Comparison of ENCODE assay signal across 20 cellular contexts in genomic region chr5:171541380-171541779, GRCh38.
"Had no signal": no experiment of that assay in that cellular context is flagged by ENCODE, and none has a peak within 500 bp of the region (broad histone marks: within the 10 kb centered on the region; RNA-seq: fewer than 3 reads in every experiment).

No MANE protein-coding gene starts in this region.

- H3K9me3 Mint-ChIP-seq: activated naive CD8-positive, alpha-beta T cell treated with anti-CD3 and anti-CD28 coated beads for 36 hours; endodermal cell; natural killer cell; stimulated activated naive B cell treated with anti-CD40 and anti-IgM and Interleukin-4, amounts not matched to agents 10 μg/mL and 1 μg/mL and 100 μg/mL, for 72 hours had no signal

- H3K4me1 Mint-ChIP-seq: activated naive CD8-positive, alpha-beta T cell treated with anti-CD3 and anti-CD28 coated beads for 36 hours; endodermal cell; natural killer cell; stimulated activated naive B cell treated with anti-CD40 and anti-IgM and Interleukin-4, amounts not matched to agents 10 μg/mL and 1 μg/mL and 100 μg/mL, for 72 hours had no signal

- ATAC-seq: natural killer cell; pancreas; stimulated activated naive B cell treated with anti-CD40 and anti-IgM and Interleukin-4, amounts not matched to agents 10 μg/mL and 1 μg/mL and 100 μg/mL, for 72 hours had no signal

- H3K9me3 ChIP-seq: neutrophil, pancreas, sigmoid colon, thoracic aorta, upper lobe of left lung had no signal

- FAIRE-seq: bronchial epithelial cell, keratinocyte, pancreas had no signal

- H3K36me3 ChIP-seq: neutrophil, pancreas, sigmoid colon, thoracic aorta, upper lobe of left lung had no signal

- H3K27ac Mint-ChIP-seq: activated naive CD8-positive, alpha-beta T cell treated with anti-CD3 and anti-CD28 coated beads for 36 hours; endodermal cell; natural killer cell; stimulated activated naive B cell treated with anti-CD40 and anti-IgM and Interleukin-4, amounts not matched to agents 10 μg/mL and 1 μg/mL and 100 μg/mL, for 72 hours had no signal

- H3K4me3 ChIP-seq: coronary artery, pancreas, sigmoid colon, thoracic aorta, upper lobe of left lung had no signal

- H3K4me3 Mint-ChIP-seq: activated naive CD8-positive, alpha-beta T cell treated with anti-CD3 and anti-CD28 coated beads for 36 hours; endodermal cell; natural killer cell; stimulated activated naive B cell treated with anti-CD40 and anti-IgM and Interleukin-4, amounts not matched to agents 10 μg/mL and 1 μg/mL and 100 μg/mL, for 72 hours had no signal

- H3K4me1 ChIP-seq: pancreas, sigmoid colon, upper lobe of left lung had no signal

- H3K27ac ChIP-seq: neutrophil, pancreas, sigmoid colon, thoracic aorta, upper lobe of left lung had no signal

- H3K36me3 Mint-ChIP-seq: activated naive CD8-positive, alpha-beta T cell treated with anti-CD3 and anti-CD28 coated beads for 36 hours; natural killer cell; stimulated activated naive B cell treated with anti-CD40 and anti-IgM and Interleukin-4, amounts not matched to agents 10 μg/mL and 1 μg/mL and 100 μg/mL, for 72 hours had no signal

- H3K27me3 ChIP-seq: neutrophil, pancreas, sigmoid colon, upper lobe of left lung had no signal

- DNase-seq: activated naive CD4-positive, alpha-beta T cell treated with Interleukin-2 at 50 U/mL for 16 hours; activated naive CD8-positive, alpha-beta T cell treated with anti-CD3 and anti-CD28 coated beads for 36 hours; activated T-cell treated with anti-CD3 and anti-CD28 coated beads, Interleukin-2, amount 50 U/mL, for 48 hours; cerebellar nuclear complex; endodermal cell; mammary epithelial cell; midbrain; natural killer cell; pancreas; sigmoid colon; stimulated activated CD4-positive, alpha-beta T cell treated with anti-CD3 and anti-CD28 coated beads, Interleukin-2, amount 100 ng/mL, for 48 hours; stimulated activated CD8-positive, alpha-beta memory T cell treated with anti-CD3 and anti-CD28 coated beads, Interleukin-4, amount 100 ng/mL, for 48 hours; stimulated activated naive B cell treated with anti-CD40 and anti-IgM and Interleukin-4, amounts not matched to agents 10 μg/mL and 1 μg/mL and 100 μg/mL, for 72 hours; T-helper 1 cell; upper lobe of left lung had no signal
